Comparison of ENCODE assay signal across 8 cellular contexts in genomic region chr22:37560682-37561208, GRCh38. TPM values are rescaled to one million over a fixed set of nuclear protein-coding genes. Genes with fewer than 3 reads are reported as not detected.
DNase-seq lines count a peak whose midpoint lies in the region; ATAC-seq, FAIRE-seq and TF ChIP-seq lines count a peak whose summit lies in the region.

No MANE protein-coding gene starts in this region.

- ATAC-seq in lower lobe of right lung (peak; percentile 35 to 52), upper lobe of right lung (peak; percentile 44), GM21717 (IDR thresholded peaks at IDR 0.05; ENCODE audit: unreplicated experiment) (no peak)

- H3K27ac ChIP-seq in colonic mucosa, result peak overlapping the region; percentile 94
- peak overlapping the region; percentile 96 for H3K27ac ChIP-seq in lower lobe of right lung
- H3K27ac ChIP-seq in upper lobe of right lung, result peak overlapping the region; percentile 97

- no peaks in the 10 kb centered on the region for H3K9me3 Mint-ChIP-seq in activated T-cell treated with anti-CD3 and anti-CD28 coated beads, Interleukin-2, amount 50 U/mL, for 24 hours

- no peak for FAIRE-seq in GM12891 (lab: Jason Lieb, UNC)

- H3K9ac ChIP-seq in colonic mucosa (ENCODE audit: low read depth in 2 of 2, low read length in 2 of 2), result peak overlapping the region; percentile 91 to 99

- H3K36me3 ChIP-seq in colonic mucosa (no peaks in the 10 kb centered on the region), lower lobe of right lung (peaks cover 1% of the 10 kb centered on the region), upper lobe of right lung (peaks cover under 1% of the 10 kb centered on the region)

- intact Hi-C loops in colonic mucosa (cut with DNase I) (no loop called here), lower lobe of right lung (cut with DNase I) (no loop called here), upper lobe of right lung (cut with DNase I) (no loop called here)

- no peak for TF ChIP-seq POLR2A in GM12891 (IDR thresholded peaks at IDR 0.05; ENCODE audit: low read depth, low read length)

- TF ChIP-seq CTCF in colonic mucosa (IDR thresholded peaks at IDR 0.05) (no peak), lower lobe of right lung (IDR thresholded peaks at IDR 0.05) (no peak), upper lobe of right lung (IDR thresholded peaks at IDR 0.05) (no peak)

- H3K4me3 Mint-ChIP-seq in activated T-cell treated with anti-CD3 and anti-CD28 coated beads, Interleukin-2, amount 50 U/mL, for 24 hours, result peak overlapping the region; percentile 47

- H3K27me3 ChIP-seq in colonic mucosa (no peaks in the 10 kb centered on the region), lower lobe of right lung (ENCODE audit: low read depth) (peaks cover 10% of the 10 kb centered on the region), upper lobe of right lung (no peaks in the 10 kb centered on the region)

- no peaks in the 10 kb centered on the region for H3K9me3 ChIP-seq in colonic mucosa
- H3K9me3 ChIP-seq in lower lobe of right lung, result no peaks in the 10 kb centered on the region
- H3K9me3 ChIP-seq in upper lobe of right lung, result no peaks in the 10 kb centered on the region

- H3K4me1 ChIP-seq in colonic mucosa (peaks cover 22% of the 10 kb centered on the region), lower lobe of right lung (peaks cover 78% of the 10 kb centered on the region), upper lobe of right lung (peaks cover 58% of the 10 kb centered on the region)

- DNase-seq in activated T-cell treated with anti-CD3 and anti-CD28 coated beads, Interleukin-2, amount 50 U/mL, for 24 hours, result no peak
- DNase-seq in activated T-cell treated with anti-CD3 and anti-CD28 coated beads, Interleukin-2, amount 50 U/mL, for 1 hour, result no peak
- no peak for DNase-seq in colonic mucosa
- peak; percentile 73 for DNase-seq in lower lobe of right lung
- peak; percentile 85 for DNase-seq in upper lobe of right lung
- DNase-seq in GM12891 (ENCODE audit: insufficient read length, low spot score), result no peak
- DNase-seq in activated effector memory CD4-positive, alpha-beta T cell treated with Interleukin-2 at 50 U/mL for 16 hours, result no peak

- H3K27me3 Mint-ChIP-seq in activated T-cell treated with anti-CD3 and anti-CD28 coated beads, Interleukin-2, amount 50 U/mL, for 24 hours, result peaks cover 68% of the 10 kb centered on the region

- no peaks in the 10 kb centered on the region for H3K36me3 Mint-ChIP-seq in activated T-cell treated with anti-CD3 and anti-CD28 coated beads, Interleukin-2, amount 50 U/mL, for 24 hours (ENCODE audit: low read depth)

- H3K4me3 ChIP-seq in colonic mucosa, result peak overlapping the region; percentile 71
- H3K4me3 ChIP-seq in lower lobe of right lung, result peak overlapping the region; percentile 81
- H3K4me3 ChIP-seq in upper lobe of right lung, result peak overlapping the region; percentile 66

- H3K4me1 Mint-ChIP-seq in activated T-cell treated with anti-CD3 and anti-CD28 coated beads, Interleukin-2, amount 50 U/mL, for 24 hours (ENCODE audit: low read depth), result peaks cover 19% of the 10 kb centered on the region

- H3K27ac Mint-ChIP-seq in activated T-cell treated with anti-CD3 and anti-CD28 coated beads, Interleukin-2, amount 50 U/mL, for 24 hours, result no peak overlapping the region

TF ChIP-seq in GM12891, 5 proteins besides CTCF, POLR2A, EP300 and RAD21:
- TF ChIP-seq PAX5 (IDR thresholded peaks at IDR 0.05; ENCODE audit: insufficient read depth, low read length, severe bottlenecking) (no peak), POU2F2 (IDR thresholded peaks at IDR 0.05; ENCODE audit: low read depth, low read length) (no peak), TAF1 (IDR thresholded peaks at IDR 0.05; ENCODE audit: low read depth, low read length) (no peak), SPI1 (IDR thresholded peaks at IDR 0.05; ENCODE audit: low read depth, low read length) (no peak), POLR2AphosphoS5 (IDR thresholded peaks at IDR 0.05; ENCODE audit: low read depth, low read length) (no peak)

RNA-seq across cellular contexts. Expression of gene CDC42EP1, which starts 0.5 kb away (rescaled TPM):
- total RNA-seq in colonic mucosa (10 to 100 TPM; 66.1 to 97.0 TPM), lower lobe of right lung (46.0 TPM), upper lobe of right lung (73.9 TPM)
- not detected for polyA plus RNA-seq in GM12891 (2012; ENCODE audit: low read depth, missing spikeins)

RNA-seq across cellular contexts. Expression of gene LGALS2, which starts 19.1 kb away (rescaled TPM):
- total RNA-seq in colonic mucosa (100 to 1,000 TPM; 118 to 160 TPM), lower lobe of right lung (1.9 TPM), upper lobe of right lung (2.5 TPM)
- 1.1 TPM for polyA plus RNA-seq in GM12891 (2012; ENCODE audit: low read depth, missing spikeins)

RNA-seq across cellular contexts. Expression of gene CARD10, which starts 41.5 kb away (rescaled TPM):
- 10 to 100 TPM; 59.3 to 60.5 TPM for total RNA-seq in colonic mucosa
- total RNA-seq in lower lobe of right lung, result 14.9 TPM
- 17.0 TPM for total RNA-seq in upper lobe of right lung
- not detected for polyA plus RNA-seq in GM12891 (2012; ENCODE audit: low read depth, missing spikeins)

RNA-seq across cellular contexts. Expression of gene GGA1, which starts 47.9 kb away (rescaled TPM):
- 10 to 100 TPM; 45.7 to 90.2 TPM for total RNA-seq in colonic mucosa
- total RNA-seq in lower lobe of right lung, result 64.8 TPM
- 64.4 TPM for total RNA-seq in upper lobe of right lung
- 44.9 TPM for polyA plus RNA-seq in GM12891 (2012; ENCODE audit: low read depth, missing spikeins)

Comparison
In these comparisons a context has a peak if more than half of its experiments do, and no peak if none do; other contexts are left out.
1. DNase-seq: peak in lower lobe of right lung (single experiment) and upper lobe of right lung (single experiment); none in activated T-cell treated with anti-CD3 and anti-CD28 coated beads, Interleukin-2, amount 50 U/mL, for 24 hours (single experiment), activated T-cell treated with anti-CD3 and anti-CD28 coated beads, Interleukin-2, amount 50 U/mL, for 1 hour (single experiment), colonic mucosa (single experiment), GM12891 (single experiment) and activated effector memory CD4-positive, alpha-beta T cell treated with Interleukin-2 at 50 U/mL for 16 hours (single experiment).
2. RNA of gene LGALS2, which starts 19.1 kb away (total RNA-seq): 118 to 160 TPM in colonic mucosa; 2.5 TPM in upper lobe of right lung (single experiment) and 1.9 TPM in lower lobe of right lung (single experiment); every median in the first group is over 10 times any median in the second.
3. Peak in every context shown above with its lines, with median percentiles within 50 percentile points of each other: H3K27ac ChIP-seq and H3K4me3 ChIP-seq.